2 cellular contexts compared by ENCODE assay signal in the genomic region with DNA sequence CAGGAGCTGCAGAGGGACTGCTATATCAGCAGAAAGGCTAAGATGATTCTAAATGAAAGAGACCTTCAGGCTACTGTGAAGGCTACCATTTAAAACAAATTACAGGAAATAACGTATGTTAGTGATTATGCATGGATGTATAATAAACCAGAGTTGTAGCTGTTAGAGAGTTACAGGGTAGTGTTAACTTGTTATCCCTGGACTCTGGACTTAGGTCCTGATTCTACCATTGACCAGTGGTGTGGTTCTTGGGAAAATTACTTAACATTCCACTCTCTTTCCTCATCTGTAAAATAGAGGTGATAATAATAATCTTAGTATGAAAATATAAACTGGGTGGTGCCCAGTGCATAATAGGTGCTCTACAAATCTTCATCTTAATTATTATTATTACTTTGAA.
TF ChIP-seq lines count a peak whose summit lies in the region.

No MANE protein-coding gene starts in this region.

TF ChIP-seq in liver, 16 proteins besides CTCF, POLR2A, EP300 and RAD21:
- TF ChIP-seq YY1 (IDR thresholded peaks at IDR 0.05) (no peak), HNF4A (conservative IDR thresholded peaks at IDR 0.05) (peak; percentile 42 to 43)

TF ChIP-seq in HepG2, 621 proteins besides CTCF, POLR2A, EP300 and RAD21:
- TF ChIP-seq ISL2 (CRISPR knock-in tag; IDR thresholded peaks at IDR 0.05): no peak
- TF ChIP-seq ZFP82 (CRISPR knock-in tag; IDR thresholded peaks at IDR 0.05; ENCODE audit: borderline replicate concordance): no peak
- TF ChIP-seq YEATS4 (CRISPR knock-in tag; IDR thresholded peaks at IDR 0.05; ENCODE audit: borderline replicate concordance): no peak
- TF ChIP-seq AKAP8 (CRISPR knock-in tag; IDR thresholded peaks at IDR 0.05): no peak
- TF ChIP-seq MED1 (CRISPR knock-in tag; IDR thresholded peaks at IDR 0.05): no peak
- TF ChIP-seq, protein P1, sequence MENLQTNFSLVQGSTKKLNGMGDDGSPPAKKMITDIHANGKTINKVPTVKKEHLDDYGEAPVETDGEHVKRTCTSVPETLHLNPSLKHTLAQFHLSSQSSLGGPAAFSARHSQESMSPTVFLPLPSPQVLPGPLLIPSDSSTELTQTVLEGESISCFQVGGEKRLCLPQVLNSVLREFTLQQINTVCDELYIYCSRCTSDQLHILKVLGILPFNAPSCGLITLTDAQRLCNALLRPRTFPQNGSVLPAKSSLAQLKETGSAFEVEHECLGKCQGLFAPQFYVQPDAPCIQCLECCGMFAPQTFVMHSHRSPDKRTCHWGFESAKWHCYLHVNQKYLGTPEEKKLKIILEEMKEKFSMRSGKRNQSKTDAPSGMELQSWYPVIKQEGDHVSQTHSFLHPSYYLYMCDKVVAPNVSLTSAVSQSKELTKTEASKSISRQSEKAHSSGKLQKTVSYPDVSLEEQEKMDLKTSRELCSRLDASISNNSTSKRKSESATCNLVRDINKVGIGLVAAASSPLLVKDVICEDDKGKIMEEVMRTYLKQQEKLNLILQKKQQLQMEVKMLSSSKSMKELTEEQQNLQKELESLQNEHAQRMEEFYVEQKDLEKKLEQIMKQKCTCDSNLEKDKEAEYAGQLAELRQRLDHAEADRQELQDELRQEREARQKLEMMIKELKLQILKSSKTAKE (CRISPR knock-in tag; IDR thresholded peaks at IDR 0.05; ENCODE audit: borderline replicate concordance): no peak
- TF ChIP-seq ZNF747 (CRISPR knock-in tag; IDR thresholded peaks at IDR 0.05; ENCODE audit: borderline replicate concordance): no peak
- no peak for TF ChIP-seq ZNF136 (CRISPR knock-in tag; IDR thresholded peaks at IDR 0.05; ENCODE audit: low read depth)
- TF ChIP-seq KMT2B (CRISPR knock-in tag; IDR thresholded peaks at IDR 0.05): no peak
- no peak for TF ChIP-seq ZMYM3 (CRISPR knock-in tag; IDR thresholded peaks at IDR 0.05)
- no peak for TF ChIP-seq NFE2L2 (IDR thresholded peaks at IDR 0.05; ENCODE audit: low read length)
